16 cellular contexts compared by ENCODE assay signal in genomic region chr2:102771114-102771513, GRCh38. TPM values are rescaled to one million over a fixed set of nuclear protein-coding genes. Genes with fewer than 3 reads are reported as not detected.
DNase-seq lines count a peak whose midpoint lies in the region; ATAC-seq and TF ChIP-seq lines count a peak whose summit lies in the region.
"Had no signal": no experiment of that assay in that cellular context is flagged by ENCODE, and none has a peak within 500 bp of the region (broad histone marks: within the 10 kb centered on the region; RNA-seq: fewer than 3 reads in every experiment).

No MANE protein-coding gene starts in this region.

- H3K36me3 ChIP-seq in heart left ventricle: peaks cover 0 to 16% (median 0%) of the 10 kb centered on the region in 9 donors

- no peaks in the 10 kb centered on the region for H3K4me1 Mint-ChIP-seq in MCF 10A (ENCODE audit: insufficient read depth, unreplicated experiment)

- ATAC-seq in heart left ventricle (peak in 3 of 4 donors; percentile 31 to 58 (median 40)), GM21723 (IDR thresholded peaks at IDR 0.05; ENCODE audit: unreplicated experiment) (no peak), GM18519 (IDR thresholded peaks at IDR 0.05; ENCODE audit: low FRiP score, unreplicated experiment) (no peak)
- ATAC-seq: PC-3 had no signal

- no peak overlapping the region for H3K27ac Mint-ChIP-seq in MCF 10A (ENCODE audit: low read depth, unreplicated experiment)
- H3K27ac Mint-ChIP-seq: CD4-positive, CD25-positive, alpha-beta regulatory T cell; HFFc6 had no signal

- in situ Hi-C loops in astrocyte of the cerebellum (cut with HindIII; ENCODE audit: low sequenced_read_pairs): no loop called here

- H3K4me3 Mint-ChIP-seq in MCF 10A (ENCODE audit: unreplicated experiment): no peak overlapping the region
- H3K4me3 Mint-ChIP-seq: CD4-positive, CD25-positive, alpha-beta regulatory T cell; HFFc6 had no signal

- H3K9me3 ChIP-seq in heart left ventricle: no peaks in the 10 kb centered on the region

- POLR2A ChIA-PET in MCF 10A (lab: Yijun Ruan, JAX): no interaction called here

- H3K27ac ChIP-seq in heart left ventricle (peak overlapping the region in 6 of 12 donors; percentile 7 to 45 (median 32)), caudate nucleus (ENCODE audit: low read depth, low read length) (no peak overlapping the region)

- DNase-seq in EH (ENCODE audit: low read depth): peak; percentile 6
- peak; percentile 6 for DNase-seq in astrocyte of the cerebellum (ENCODE audit: low read depth)
- no peak for DNase-seq in heart left ventricle
- DNase-seq in myocyte (ENCODE audit: low read depth): peak; percentile 90
- DNase-seq in MCF 10A (ENCODE audit: unreplicated experiment): no peak
- DNase-seq in caudate nucleus (lab: John Stamatoyannopoulos, UW): no peak
- DNase-seq: AML-193; CD4-positive, CD25-positive, alpha-beta regulatory T cell; DMS79 treated with DMSO at 0.1 percent for 48 hours; HFFc6; NCI-H1436 treated with DMSO at 0.1 percent for 48 hours; NCI-H446; NCI-H748 treated with DMSO at 0.1 percent for 48 hours; PC-3 had no signal

- no peaks in the 10 kb centered on the region for H3K9me3 Mint-ChIP-seq in MCF 10A (ENCODE audit: unreplicated experiment)
- H3K9me3 Mint-ChIP-seq: HFFc6 had no signal

- no peak overlapping the region for H3K4me3 ChIP-seq in astrocyte of the cerebellum (ENCODE audit: low read depth, low read length)
- no peak overlapping the region for H3K4me3 ChIP-seq in heart left ventricle

- BruUV-seq in MCF 10A (replicated peaks; lab: Mats Ljungman, UMichigan): no TSS peak

- no peaks in the 10 kb centered on the region for H3K27me3 Mint-ChIP-seq in MCF 10A (ENCODE audit: insufficient read depth, unreplicated experiment)
- H3K27me3 Mint-ChIP-seq: CD4-positive, CD25-positive, alpha-beta regulatory T cell had no signal

- no peaks in the 10 kb centered on the region for H3K27me3 ChIP-seq in heart left ventricle

- 37 to 57% (median 49%) methylated on average over 3 of the region's 3 CpGs for WGBS in heart left ventricle, 4 donors

- no peak for TF ChIP-seq CTCF in astrocyte of the cerebellum (IDR thresholded peaks at IDR 0.05; ENCODE audit: low read depth, low read length, missing control alignments)
- TF ChIP-seq CTCF in heart left ventricle (IDR thresholded peaks at IDR 0.05): no peak
- no peak for TF ChIP-seq CTCF in MCF 10A (IDR thresholded peaks at IDR 0.05; ENCODE audit: unreplicated experiment)

- intact Hi-C loops in heart left ventricle (cut with DNase I): no loop called here
- intact Hi-C loops in MCF 10A (cut with micrococcal nuclease): no loop called here

- peaks cover 6% of the 10 kb centered on the region for H3K36me3 Mint-ChIP-seq in MCF 10A (ENCODE audit: insufficient read depth, unreplicated experiment)

- H3K4me1 ChIP-seq in heart left ventricle: peaks cover 0 to 26% (median 5%) of the 10 kb centered on the region in 12 donors

- TF ChIP-seq POLR2A in heart left ventricle (IDR thresholded peaks at IDR 0.05): no peak

- CTCF ChIA-PET in MCF 10A (lab: Yijun Ruan, JAX): no interaction called here

RNA-seq across cellular contexts. Expression of gene TMEM182, which starts 9.3 kb away (rescaled TPM):
- total RNA-seq in heart left ventricle (100 to 1,000 TPM in 7 of 9 donors, 10 to 100 TPM in 2; 68.7 to 179 (median 149) TPM), myocyte (25.5 and 29.7 TPM in 2 replicates), MCF 10A (2022) (5.3 and 5.7 TPM in 2 replicates)
- 10 to 100 TPM in 1 of 2 donors, 1 to 10 TPM in 1; 7.5 to 42.1 TPM for polyA plus RNA-seq in heart left ventricle
- 26.9 TPM for polyA plus RNA-seq in myocyte (2012)

Comparison
In these comparisons a context has a peak if more than half of its experiments do, and no peak if none do; other contexts are left out.
1. DNase-seq: peak in EH (single experiment), astrocyte of the cerebellum (single experiment) and myocyte (single experiment); none in heart left ventricle (0 of 5), MCF 10A (single experiment) and caudate nucleus (0 of 61).
2. ATAC-seq: peak in heart left ventricle (3 of 4); none in GM21723 (single experiment) and GM18519 (single experiment).